ENCODE assay signal across 17 cellular contexts in genomic region chr22:50490531-50491308, GRCh38. TPM values are rescaled to one million over a fixed set of nuclear protein-coding genes. Genes with fewer than 3 reads are reported as not detected.
A peak's percentile ranks its signal among the peaks of the same experiment; 100 is the strongest.
DNase-seq lines count a peak whose midpoint lies in the region; ATAC-seq lines count a peak whose summit lies in the region.
"Had no signal": no experiment of that assay in that cellular context is flagged by ENCODE, and none has a peak within 500 bp of the region (broad histone marks: within the 10 kb centered on the region; RNA-seq: fewer than 3 reads in every experiment).

No MANE protein-coding gene starts in this region.

- POLR2A ChIA-PET in T-cell (lab: Charles Lee) = interaction anchor here in 1 of 2 donors (0.6 kb wide), 2 partner anchors 23 to 78 kb away, joined by 3 read pairs; no protein-coding TSS in a partner anchor

- H3K9me3 Mint-ChIP-seq in T-cell = no peaks in the 10 kb centered on the region
- H3K9me3 Mint-ChIP-seq: CD8-positive, alpha-beta memory T cell had no signal

- peaks cover 6 to 9% (median 9%) of the 10 kb centered on the region in 3 donors for H3K4me1 Mint-ChIP-seq in T-cell

- peak in 3 of 4 experiments; percentile 27 to 52 (median 42) for ATAC-seq in T-cell (replicated peaks in 1 of 4)
- ATAC-seq in GM19351 (IDR thresholded peaks at IDR 0.05; ENCODE audit: unreplicated experiment) = no peak
- ATAC-seq in HG03095 (IDR thresholded peaks at IDR 0.05; ENCODE audit: unreplicated experiment) = no peak
- ATAC-seq: Right ventricle myocardium inferior had no signal

- DNase-seq in stimulated activated CD4-positive, alpha-beta T cell treated with anti-CD3 and anti-CD28 coated beads, Interleukin-15, amount 100 ng/mL, for 24 hours = peak; percentile 39
- DNase-seq in stimulated activated CD4-positive, alpha-beta T cell treated with anti-CD3 and anti-CD28 coated beads, Interleukin-4, amount 100 ng/mL, for 4 hours = no peak
- no peak for DNase-seq in T-cell
- DNase-seq in epidermal melanocyte (ENCODE audit: insufficient read length, low spot score) = peak; percentile 11
- DNase-seq in HUDEP-2 (lab: John Stamatoyannopoulos, UW; ENCODE audit: unreplicated experiment in 76 of 76) = no peak
- no peak for DNase-seq in NCI-H1694 (lab: John Stamatoyannopoulos, UW)
- DNase-seq: activated CD4-positive, alpha-beta T cell treated with anti-CD3 and anti-CD28 coated beads for 1 hour; adrenal gland; CD8-positive, alpha-beta memory T cell; colonic mucosa; NCI-H1048; retina; stimulated activated CD4-positive, alpha-beta T cell treated with anti-CD3 and anti-CD28 coated beads, Interleukin-4, amount 100 ng/mL, for 24 hours had no signal

- H3K36me3 Mint-ChIP-seq in T-cell = no peaks in the 10 kb centered on the region
- H3K36me3 Mint-ChIP-seq: CD8-positive, alpha-beta memory T cell had no signal

- no peaks in the 10 kb centered on the region for H3K27me3 Mint-ChIP-seq in T-cell

- peak overlapping the region; percentile 21 to 57 (median 45) for H3K4me3 Mint-ChIP-seq in T-cell
- H3K4me3 Mint-ChIP-seq: CD8-positive, alpha-beta memory T cell had no signal

- CTCF ChIA-PET in T-cell (lab: Charles Lee) = interaction anchor here in 1 of 2 donors (0.7 kb wide), 1 partner anchor 117 kb away, joined by 3 read pairs; no protein-coding TSS in a partner anchor

- peak overlapping the region in 1 of 2 donors; percentile 31 for H3K27ac Mint-ChIP-seq in T-cell
- H3K27ac Mint-ChIP-seq: CD8-positive, alpha-beta memory T cell had no signal

RNA-seq across cellular contexts. Expression of gene MIOX, which starts 4.1 kb away (rescaled TPM):
- total RNA-seq in T-cell = under 1 TPM in 4 of 5 donors, not detected in 1; 0.36 to 0.70 (median 0.54) TPM
- total RNA-seq: adrenal gland, colonic mucosa, Right ventricle myocardium inferior, subcutaneous adipose tissue had no signal

RNA-seq across cellular contexts. Expression of gene ADM2, which starts 9.4 kb away (rescaled TPM):
- 10 to 100 TPM in 3 of 5 donors, 1 to 10 TPM in 2; 1.5 to 11.3 (median 10.7) TPM for total RNA-seq in T-cell
- total RNA-seq: Right ventricle myocardium inferior, subcutaneous adipose tissue had no signal

RNA-seq across cellular contexts. Expression of gene SBF1, which starts 15.9 kb away (rescaled TPM):
- 100 to 1,000 TPM; 193 to 318 (median 308) TPM for total RNA-seq in T-cell

RNA-seq across cellular contexts. Expression of gene LMF2, which starts 16.8 kb away (rescaled TPM):
- total RNA-seq in T-cell = 100 to 1,000 TPM in 4 of 5 donors, 10 to 100 TPM in 1; 90.5 to 188 (median 185) TPM

RNA-seq across cellular contexts. Expression of gene NCAPH2, which starts 17.3 kb away (rescaled TPM):
- 100 to 1,000 TPM in 2 of 5 donors, 10 to 100 TPM in 3; 80.1 to 110 (median 94.6) TPM for total RNA-seq in T-cell

Comparison
In these comparisons a context has a peak if more than half of its experiments do, and no peak if none do; other contexts are left out.
1. DNase-seq: peak in stimulated activated CD4-positive, alpha-beta T cell treated with anti-CD3 and anti-CD28 coated beads, Interleukin-15, amount 100 ng/mL, for 24 hours (single experiment) and epidermal melanocyte (single experiment); none in stimulated activated CD4-positive, alpha-beta T cell treated with anti-CD3 and anti-CD28 coated beads, Interleukin-4, amount 100 ng/mL, for 4 hours (0 of 2), T-cell (0 of 34), HUDEP-2 (0 of 76) and NCI-H1694 (single experiment).
2. ATAC-seq: peak in T-cell (3 of 4); none in GM19351 (single experiment) and HG03095 (single experiment).